Comparison of ENCODE assay signal across 1 cellular context in the genomic region with DNA sequence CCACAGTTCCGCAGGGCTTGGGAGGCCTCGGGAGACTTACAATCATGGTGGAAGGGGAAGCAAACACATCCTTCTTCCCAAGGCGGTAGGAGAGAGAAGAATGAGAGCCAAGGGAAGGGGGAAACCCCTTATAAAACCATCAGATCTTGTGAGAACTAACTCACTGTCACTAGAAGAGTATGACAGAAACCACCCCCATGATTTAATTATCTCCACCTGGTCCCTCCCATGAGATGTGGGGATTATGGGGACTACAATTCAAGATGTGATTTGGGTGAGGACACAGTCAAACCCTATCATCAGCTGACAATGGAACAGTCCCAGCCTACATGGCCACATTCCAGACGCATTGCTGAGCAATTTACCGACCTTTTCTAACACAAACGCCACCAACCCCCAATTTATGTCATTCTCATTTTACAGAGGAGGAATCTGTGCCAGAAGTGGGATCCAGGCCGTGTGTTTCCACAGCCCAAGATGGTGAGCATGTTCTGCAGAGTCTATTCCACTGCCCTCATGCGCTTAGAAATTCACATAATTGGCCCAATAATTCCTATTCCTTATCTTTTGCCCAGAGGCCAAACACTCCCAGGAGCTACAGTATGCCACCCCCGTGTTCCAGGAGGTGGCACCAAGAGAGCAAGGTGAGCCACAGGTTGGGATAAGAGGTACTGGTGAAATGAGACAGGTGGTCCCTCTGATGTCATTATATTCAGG.
TF ChIP-seq lines count a peak whose summit lies in the region.

No MANE protein-coding gene starts in this region.

TF ChIP-seq in WTC11, 78 proteins besides CTCF, POLR2A, EP300 and RAD21 (continued from another document):
- TF ChIP-seq ZNF532 (CRISPR knock-in tag; IDR thresholded peaks at IDR 0.05; ENCODE audit: borderline replicate concordance) (no peak), ZNF416 (CRISPR knock-in tag; IDR thresholded peaks at IDR 0.05) (no peak), ZNF263 (CRISPR knock-in tag; IDR thresholded peaks at IDR 0.05; ENCODE audit: low read depth) (no peak), NR3C1 (CRISPR knock-in tag; conservative IDR thresholded peaks at IDR 0.05; ENCODE audit: low read depth) (no peak)
